In genomic region chr12:41184864-41185263, GRCh38 we compare ENCODE assay signal across 28 cellular contexts. TPM values are rescaled to one million over a fixed set of nuclear protein-coding genes. Genes with fewer than 3 reads are reported as not detected.
"Had no signal": no experiment of that assay in that cellular context is flagged by ENCODE, and none has a peak within 500 bp of the region (broad histone marks: within the 10 kb centered on the region; RNA-seq: fewer than 3 reads in every experiment).

No MANE protein-coding gene starts in this region.

- H3K9me3 ChIP-seq: lower lobe of right lung, pancreas, right lobe of liver, tibial artery, upper lobe of right lung, vagina had no signal

- H3K36me3 ChIP-seq: lower lobe of right lung, neural progenitor cell, pancreas, right lobe of liver, tibial artery, upper lobe of right lung, vagina had no signal

- H3K27ac Mint-ChIP-seq: endodermal cell; memory B cell; mesothelial cell of epicardium; natural killer cell treated with Interleukin-12 subunit alpha and Interleukin-12 subunit beta and Interleukin-15 and Interleukin-18, amount 100 ng/mL, for 72 hours; neural progenitor cell; progenitor cell of endocrine pancreas had no signal

- H3K9me3 Mint-ChIP-seq: endodermal cell, memory B cell had no signal

- H3K36me3 Mint-ChIP-seq: memory B cell, mesothelial cell of epicardium, neural progenitor cell had no signal

- H3K27me3 ChIP-seq: right lobe of liver, tibial artery, vagina had no signal

- ATAC-seq: left lobe of liver; lower lobe of right lung; natural killer cell treated with Interleukin-12 subunit alpha and Interleukin-12 subunit beta and Interleukin-15 and Interleukin-18, amount 100 ng/mL, for 72 hours; pancreas; right lobe of liver; stimulated activated naive CD8-positive, alpha-beta T cell treated with anti-CD3 and anti-CD28 coated beads, Interleukin-15, Interleukin-2, amounts not matched to agents 100 U/mL and 50 U/mL, for 24 hours; upper lobe of right lung had no signal

- H3K4me1 ChIP-seq: pancreas, right lobe of liver had no signal

- H3K27ac ChIP-seq: lower lobe of right lung, neural progenitor cell, pancreas, right lobe of liver, upper lobe of right lung, vagina had no signal

- H3K4me3 ChIP-seq: coronary artery, lower lobe of right lung, neural progenitor cell, pancreas, right lobe of liver, skin epidermis, tibial artery, upper lobe of right lung, vagina had no signal

- DNase-seq: central memory CD4-positive, alpha-beta T cell; effector CD4-positive, alpha-beta T cell; endodermal cell; foreskin fibroblast; head of caudate nucleus; hippocampal formation; lower lobe of right lung; nucleus accumbens; pancreas; right lobe of liver; stimulated activated CD4-positive, alpha-beta T cell treated with anti-CD3 and anti-CD28 coated beads, Interleukin-12 subunit alpha, Interleukin-12 subunit beta, amount 100 ng/mL, for 4 hours; stimulated activated CD4-positive, alpha-beta T cell treated with anti-CD3 and anti-CD28 coated beads, Interleukin-2, amount 100 ng/mL, for 48 hours; stimulated activated naive CD8-positive, alpha-beta T cell treated with anti-CD3 and anti-CD28 coated beads, Interleukin-15, Interleukin-2, amounts not matched to agents 100 U/mL and 50 U/mL, for 24 hours; upper lobe of right lung had no signal

- H3K4me3 Mint-ChIP-seq: endodermal cell; memory B cell; mesothelial cell of epicardium; natural killer cell treated with Interleukin-12 subunit alpha and Interleukin-12 subunit beta and Interleukin-15 and Interleukin-18, amount 100 ng/mL, for 72 hours; neural progenitor cell had no signal

RNA-seq across cellular contexts. Expression of gene PDZRN4, which starts 3.3 kb away (rescaled TPM):
- total RNA-seq: dermis microvascular lymphatic vessel endothelial cell; endothelial cell of umbilical vein; fibroblast of lung; kidney epithelial cell; natural killer cell treated with Interleukin-12 subunit alpha and Interleukin-12 subunit beta and Interleukin-15 and Interleukin-18, amount 100 ng/mL, for 72 hours had no signal
- polyA plus RNA-seq: endothelial cell of umbilical vein, fibroblast of lung had no signal
